In the genomic region with DNA sequence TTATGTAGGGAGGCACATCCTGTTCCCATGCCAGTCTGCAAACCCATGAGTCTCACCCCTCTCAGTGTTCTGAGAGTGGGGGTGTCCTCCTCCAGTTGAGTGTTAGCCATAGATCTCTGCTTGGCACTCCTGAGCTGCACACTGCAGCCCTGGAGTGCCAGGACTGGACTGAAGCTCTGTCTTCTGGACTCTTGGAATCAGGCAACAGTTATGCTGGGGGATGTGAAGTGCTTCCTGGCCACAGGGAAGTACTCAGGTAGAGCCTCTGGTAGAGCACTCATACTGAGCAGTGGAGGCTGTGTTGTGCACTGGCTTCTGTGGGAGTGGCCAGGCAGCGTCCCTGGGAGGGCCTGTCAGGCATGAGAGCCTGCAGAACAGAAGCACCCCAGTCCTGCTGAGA, we compare ENCODE assay signal across 1 cellular context.
TF ChIP-seq lines count a peak whose summit lies in the region.

No MANE protein-coding gene starts in this region.

TF ChIP-seq in SK-N-SH, 30 proteins besides CTCF, POLR2A, EP300 and RAD21 (continued from another document):
- TF ChIP-seq, protein P1, sequence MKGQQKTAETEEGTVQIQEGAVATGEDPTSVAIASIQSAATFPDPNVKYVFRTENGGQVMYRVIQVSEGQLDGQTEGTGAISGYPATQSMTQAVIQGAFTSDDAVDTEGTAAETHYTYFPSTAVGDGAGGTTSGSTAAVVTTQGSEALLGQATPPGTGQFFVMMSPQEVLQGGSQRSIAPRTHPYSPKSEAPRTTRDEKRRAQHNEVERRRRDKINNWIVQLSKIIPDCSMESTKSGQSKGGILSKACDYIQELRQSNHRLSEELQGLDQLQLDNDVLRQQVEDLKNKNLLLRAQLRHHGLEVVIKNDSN (IDR thresholded peaks at IDR 0.05; ENCODE audit: borderline replicate concordance, low read depth): no peak
- no peak for TF ChIP-seq REST (IDR thresholded peaks at IDR 0.05; ENCODE audit: low read depth, low read length)
